Comparison of ENCODE assay signal across 19 cellular contexts in the genomic region with DNA sequence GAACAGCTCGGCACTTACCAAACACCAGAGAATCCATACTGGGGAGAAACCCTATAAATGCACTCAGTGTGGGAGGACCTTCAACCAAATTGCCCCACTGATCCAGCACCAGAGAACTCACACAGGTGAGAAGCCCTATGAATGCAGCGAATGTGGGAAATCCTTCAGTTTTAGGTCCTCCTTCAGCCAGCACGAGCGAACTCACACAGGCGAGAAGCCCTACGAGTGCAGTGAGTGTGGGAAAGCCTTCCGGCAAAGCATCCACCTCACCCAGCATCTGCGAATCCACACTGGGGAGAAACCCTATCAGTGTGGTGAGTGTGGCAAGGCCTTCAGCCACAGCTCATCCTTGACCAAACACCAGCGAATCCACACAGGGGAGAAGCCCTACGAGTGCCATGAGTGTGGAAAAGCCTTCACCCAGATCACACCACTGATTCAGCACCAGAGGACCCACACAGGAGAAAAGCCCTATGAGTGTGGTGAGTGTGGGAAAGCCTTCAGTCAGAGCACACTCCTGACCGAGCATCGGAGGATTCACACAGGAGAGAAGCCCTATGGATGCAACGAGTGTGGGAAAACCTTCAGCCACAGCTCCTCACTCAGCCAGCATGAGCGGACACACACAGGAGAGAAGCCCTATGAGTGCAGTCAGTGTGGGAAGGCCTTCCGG. TPM values are rescaled to one million over a fixed set of nuclear protein-coding genes. Genes with fewer than 3 reads are reported as not detected.
A peak's percentile ranks its signal among the peaks of the same experiment; 100 is the strongest.
DNase-seq lines count a peak whose midpoint lies in the region; ATAC-seq, FAIRE-seq and TF ChIP-seq lines count a peak whose summit lies in the region.
"Had no signal": no experiment of that assay in that cellular context is flagged by ENCODE, and none has a peak within 500 bp of the region (broad histone marks: within the 10 kb centered on the region; RNA-seq: fewer than 3 reads in every experiment).

No MANE protein-coding gene starts in this region.

- H3K4me2 ChIP-seq in K562 (ENCODE audit: insufficient read depth, low read length) (no peak overlapping the region), trophoblast cell (ENCODE audit: low read length) (no peak overlapping the region)
- H3K4me2 ChIP-seq: A549 had no signal

- H3K14ac ChIP-seq in trophoblast cell (ENCODE audit: low read length), result no peak overlapping the region

- H3K4ac ChIP-seq in trophoblast cell (ENCODE audit: low read depth, low read length), result no peak overlapping the region

- no peak overlapping the region for H2BK5ac ChIP-seq in trophoblast cell (ENCODE audit: low read depth, low read length, poor library complexity)

- H2AFZ ChIP-seq in K562 (ENCODE audit: low read depth, low read length) (no peak overlapping the region), trophoblast cell (ENCODE audit: insufficient read depth, low read length, poor library complexity) (no peak overlapping the region)

- POLR2A ChIA-PET in K562 (lab: Yijun Ruan, JAX), result no interaction called here

- H2BK12ac ChIP-seq in trophoblast cell (ENCODE audit: low read length), result no peak overlapping the region

- H3K9me1 ChIP-seq in K562 (ENCODE audit: control insufficient read depth, insufficient read depth, low read length), result no peaks in the 10 kb centered on the region

- H3K79me2 ChIP-seq in K562 (ENCODE audit: control insufficient read depth, insufficient read depth, low read length) (no peaks in the 10 kb centered on the region), trophoblast cell (ENCODE audit: control insufficient read depth, insufficient read depth, low read length, poor library complexity) (no peaks in the 10 kb centered on the region)

- no peak overlapping the region for H2AK5ac ChIP-seq in trophoblast cell (ENCODE audit: low read length)

- no peak for TF ChIP-seq POLR2A in K562 (conservative IDR thresholded peaks at IDR 0.05)

- CTCF ChIA-PET in K562 (lab: Yijun Ruan, JAX; ENCODE audit: low intra/inter-chr PET ratio), result no interaction called here

- H3K27me3 ChIP-seq in K562 (ENCODE audit: control insufficient read depth in 2 of 2, insufficient read depth in 2 of 2, low read length in 2 of 2) (no peaks in the 10 kb centered on the region), trophoblast cell (ENCODE audit: insufficient read depth, low read length) (no peaks in the 10 kb centered on the region)
- H3K27me3 ChIP-seq: Peyer's patch had no signal

- no peak for TF ChIP-seq RAD21 in K562 (CRISPR knock-in tag; conservative IDR thresholded peaks at IDR 0.05 in 1 of 2, IDR thresholded peaks at IDR 0.05 in 1 of 2)

- H2BK120ac ChIP-seq in trophoblast cell (ENCODE audit: insufficient read depth, low read length, poor library complexity), result no peak overlapping the region

- no peaks in the 10 kb centered on the region for H3K79me1 ChIP-seq in trophoblast cell (ENCODE audit: low read length)

- intact Hi-C loops in K562 (cut with micrococcal nuclease), result no loop called here

- H3K9ac ChIP-seq in K562 (ENCODE audit: insufficient read depth in 1 of 2, low read depth in 2 of 2, low read length in 2 of 2), result no peak overlapping the region
- H3K9ac ChIP-seq in trophoblast cell (ENCODE audit: low read length), result no peak overlapping the region

- no TSS peak for BruUV-seq in K562 (replicated peaks; lab: Mats Ljungman, UMichigan)

- DNase-seq in ELF-1 (ENCODE audit: low read depth, low spot score), result peak; percentile 8
- no peak for DNase-seq in K562 (ENCODE audit: extremely low read depth in 1 of 4, low spot score in 3 of 4)
- peak; percentile 8 for DNase-seq in fibroblast of peridontal ligament (ENCODE audit: extremely low read depth)
- DNase-seq in trophoblast cell, result no peak
- DNase-seq in AG08395 (ENCODE audit: low spot score), result no peak
- DNase-seq in omental fat pad (ENCODE audit: low spot score), result no peak
- DNase-seq in D721Med (ENCODE audit: insufficient read length, low spot score), result no peak
- DNase-seq: Caco-2; CD4-positive, CD25-positive, alpha-beta regulatory T cell; NCI-H1048; NCI-H1436 treated with DMSO at 0.1 percent for 48 hours; NCI-H2029 treated with DMSO at 0.1 percent for 48 hours; NCI-H510A; Peyer's patch had no signal

- H4K8ac ChIP-seq in trophoblast cell (ENCODE audit: low read depth, low read length), result no peak overlapping the region

- no peaks in the 10 kb centered on the region for H3K36me3 ChIP-seq in K562 (ENCODE audit: control insufficient read depth, insufficient read depth, low read length)
- peaks cover 21 to 32% of the 10 kb centered on the region in 2 experiments for H3K36me3 ChIP-seq in trophoblast cell (ENCODE audit: control insufficient read depth in 1 of 2, insufficient read depth in 2 of 2, low read length in 2 of 2)

- no peaks in the 10 kb centered on the region for H4K20me1 ChIP-seq in K562 (replicated peaks; ENCODE audit: control insufficient read depth, insufficient read depth, low read length)

- FAIRE-seq in K562 (lab: Jason Lieb, UNC) (no peak), D721Med (lab: Jason Lieb, UNC) (no peak)
- FAIRE-seq: A549 had no signal

- no peak overlapping the region for H3K18ac ChIP-seq in trophoblast cell (ENCODE audit: low read length)

- in situ Hi-C loops in K562 (cut with MboI), result no loop called here

- no peak for TF ChIP-seq CTCF in K562 (IDR thresholded peaks at IDR 0.05 in 2 of 3, conservative IDR thresholded peaks at IDR 0.05 in 1 of 3; ENCODE audit: insufficient read depth in 2 of 3, low read depth in 1 of 3, low read length in 3 of 3)
- TF ChIP-seq CTCF in omental fat pad (IDR thresholded peaks at IDR 0.05), result no peak
- no peak for TF ChIP-seq CTCF in D721Med (IDR thresholded peaks at IDR 0.05; ENCODE audit: insufficient read depth, missing control alignments)

- under 1% methylated on average over 15 of the region's 15 CpGs for WGBS in K562 (ENCODE audit: insufficient coverage, low coverage, missing lambda C conversion rate)
- no CpG with 5 or more reads among the region's 15 CpGs for whole genome bisulfite sequencing in trophoblast cell (ENCODE audit: extremely low coverage, insufficient coverage, insufficient read length)

- H3K27ac ChIP-seq in K562 (ENCODE audit: extremely low read depth, low read depth, low read length) (no peak overlapping the region), trophoblast cell (ENCODE audit: low read depth, low read length) (no peak overlapping the region)
- H3K27ac ChIP-seq: A549, Peyer's patch had no signal

- no peak for TF ChIP-seq EP300 in K562 (IDR thresholded peaks at IDR 0.05; ENCODE audit: low read length)

- no peak for ATAC-seq in K562
- no peak for ATAC-seq in HG03469 (IDR thresholded peaks at IDR 0.05; ENCODE audit: unreplicated experiment)
- no peak for ATAC-seq in omental fat pad (ENCODE audit: low FRiP score)
- ATAC-seq: A549, Right ventricle myocardium inferior had no signal

- no peak overlapping the region for H4K12ac ChIP-seq in trophoblast cell (ENCODE audit: low read depth, low read length)

- H3K23ac ChIP-seq in trophoblast cell (ENCODE audit: low read length), result no peak overlapping the region

- H3K4me3 ChIP-seq in K562 (no peak overlapping the region), trophoblast cell (ENCODE audit: low read depth, low read length) (peak overlapping the region; percentile 1)
- H3K4me3 ChIP-seq: A549, Peyer's patch had no signal

- no peak overlapping the region for H4K91ac ChIP-seq in trophoblast cell (ENCODE audit: low read depth, low read length)

- H3K4me1 ChIP-seq in K562 (replicated peaks in 1 of 2; ENCODE audit: control insufficient read depth in 2 of 2, insufficient read depth in 2 of 2, low read length in 2 of 2), result no peaks in the 10 kb centered on the region
- no peaks in the 10 kb centered on the region for H3K4me1 ChIP-seq in trophoblast cell (ENCODE audit: control insufficient read depth in 1 of 2, insufficient read depth in 2 of 2, low read length in 2 of 2)
- H3K4me1 ChIP-seq: A549, Caco-2, Peyer's patch had no signal

- H3K9me3 ChIP-seq in K562 (replicated peaks; ENCODE audit: control insufficient read depth, insufficient read depth, low read depth, low read length) (no peaks in the 10 kb centered on the region; the same call in 1 of the 2 replicates), trophoblast cell (ENCODE audit: insufficient read depth, low read depth, low read length) (peaks cover 60% of the 10 kb centered on the region)

RNA-seq across cellular contexts. Expression of a gene that starts 8.3 kb away (rescaled TPM):
- total RNA-seq in K562 (2011; cell fraction: chromatin; rRNA removed; ENCODE audit: low replicate concordance), result not detected in 2 replicates
- not detected in 2 replicates for total RNA-seq in K562 (2011; cell fraction: nucleolus; rRNA removed)
- not detected in 2 replicates for total RNA-seq in K562 (2011; cell fraction: nucleoplasm; rRNA removed)
- total RNA-seq in K562 (2014; rRNA removed) (not detected in 2 replicates), K562 (2014; rRNA removed; fragmentation: Illumina TruSeq; extraction: Trizol) (not detected in 2 replicates), K562 (2015; rRNA removed; fragmentation: Illumina TruSeq; extraction: Trizol) (not detected in 2 replicates), K562 (2021) (not detected in 2 replicates), omental fat pad (10 to 100 TPM in 1 of 4 donors, 1 to 10 TPM in 3; 1.2 to 10.9 (median 4.3) TPM)
- polyA plus RNA-seq in K562 (2011; rRNA removed) (not detected in 2 replicates), K562 (2014; fragmentation: Illumina TruSeq; extraction: Trizol) (not detected in 2 replicates), K562 (2014; fragmentation: Nextera tagmentation; extraction: Ambion mirVana) (not detected), K562 (2014; rRNA removed) (not detected in 2 replicates)
- polyA plus RNA-seq in K562 (2011; cell fraction: cytosol; rRNA removed), result not detected in 2 replicates
- not detected in 2 replicates for polyA plus RNA-seq in K562 (2011; cell fraction: nucleus; rRNA removed)
- polyA plus RNA-seq in K562 (2012), result 0.03 TPM in 2 replicates
- not detected in 2 replicates for polyA minus RNA-seq in K562 (2011; rRNA and poly(A)+ RNA removed)
- not detected in 2 replicates for polyA minus RNA-seq in K562 (2011; cell fraction: cytosol; rRNA and poly(A)+ RNA removed)
- not detected in 2 replicates for polyA minus RNA-seq in K562 (2011; cell fraction: nucleus; rRNA and poly(A)+ RNA removed)
- 2.9 and 3.0 TPM in 2 replicates for polyA plus RNA-seq in trophoblast cell (2013)
- total RNA-seq: Caco-2, G401, MCF 10A had no signal
- polyA plus RNA-seq: A549 had no signal

RNA-seq across cellular contexts. Expression of a gene that starts 30.7 kb away (rescaled TPM):
- 0.97 and 1.7 TPM in 2 replicates for total RNA-seq in K562 (2011; cell fraction: chromatin; rRNA removed; ENCODE audit: low replicate concordance)
- total RNA-seq in K562 (2011; cell fraction: nucleolus; rRNA removed), result 1.2 and 2.0 TPM in 2 replicates
- total RNA-seq in K562 (2011; cell fraction: nucleoplasm; rRNA removed), result 1.2 and 2.1 TPM in 2 replicates
- total RNA-seq in K562 (2014; rRNA removed) (0.23 and 0.65 TPM in 2 replicates), K562 (2014; rRNA removed; fragmentation: Illumina TruSeq; extraction: Trizol) (0.07 and 0.35 TPM in 2 replicates), K562 (2015; rRNA removed; fragmentation: Illumina TruSeq; extraction: Trizol) (0.14 and 0.30 TPM in 2 replicates), K562 (2021) (0.81 and 1.0 TPM in 2 replicates), omental fat pad (10 to 100 TPM; 28.8 to 66.2 (median 36.4) TPM)
- polyA plus RNA-seq in K562 (2011; rRNA removed) (0.38 and 0.43 TPM in 2 replicates), K562 (2014; fragmentation: Illumina TruSeq; extraction: Trizol) (0.40 and 0.48 TPM in 2 replicates), K562 (2014; fragmentation: Nextera tagmentation; extraction: Ambion mirVana) (under 1 TPM in 1 of 2 experiments, not detected in 1; 0.08 TPM), K562 (2014; rRNA removed) (0.71 and 1.9 TPM in 2 replicates)
- 0.21 and 0.43 TPM in 2 replicates for polyA plus RNA-seq in K562 (2011; cell fraction: cytosol; rRNA removed)
- polyA plus RNA-seq in K562 (2011; cell fraction: nucleus; rRNA removed), result 1.2 and 2.6 TPM in 2 replicates
- polyA plus RNA-seq in K562 (2012), result 0.94 and 4.6 TPM in 2 replicates
- 0.15 and 0.25 TPM in 2 replicates for polyA minus RNA-seq in K562 (2011; rRNA and poly(A)+ RNA removed)
- polyA minus RNA-seq in K562 (2011; cell fraction: cytosol; rRNA and poly(A)+ RNA removed), result not detected in 2 replicates
- 0.89 and 1.3 TPM in 2 replicates for polyA minus RNA-seq in K562 (2011; cell fraction: nucleus; rRNA and poly(A)+ RNA removed)
- polyA plus RNA-seq in trophoblast cell (2013), result 23.5 and 25.9 TPM in 2 replicates
- total RNA-seq: Caco-2, MCF 10A had no signal

RNA-seq across cellular contexts. Expression of a gene that starts 33.6 kb away (rescaled TPM):
- not detected in 2 replicates for total RNA-seq in K562 (2011; cell fraction: chromatin; rRNA removed; ENCODE audit: low replicate concordance)
- total RNA-seq in K562 (2011; cell fraction: nucleolus; rRNA removed), result not detected in 2 replicates
- not detected in 2 replicates for total RNA-seq in K562 (2011; cell fraction: nucleoplasm; rRNA removed)
- total RNA-seq in K562 (2014; rRNA removed) (not detected in 2 replicates), K562 (2014; rRNA removed; fragmentation: Illumina TruSeq; extraction: Trizol) (not detected in 2 replicates), K562 (2015; rRNA removed; fragmentation: Illumina TruSeq; extraction: Trizol) (not detected in 2 replicates), K562 (2021) (not detected in 2 replicates), omental fat pad (not detected)
- polyA plus RNA-seq in K562 (2011; rRNA removed) (not detected in 2 replicates), K562 (2014; fragmentation: Illumina TruSeq; extraction: Trizol) (not detected in 2 replicates), K562 (2014; fragmentation: Nextera tagmentation; extraction: Ambion mirVana) (not detected), K562 (2014; rRNA removed) (not detected in 2 replicates)
- polyA plus RNA-seq in K562 (2011; cell fraction: cytosol; rRNA removed), result not detected in 2 replicates
- not detected in 2 replicates for polyA plus RNA-seq in K562 (2011; cell fraction: nucleus; rRNA removed)
- 0.08 TPM in 1 of 2 replicates, not detected in the other for polyA plus RNA-seq in K562 (2012)
- polyA minus RNA-seq in K562 (2011; rRNA and poly(A)+ RNA removed), result not detected in 2 replicates
- not detected in 2 replicates for polyA minus RNA-seq in K562 (2011; cell fraction: cytosol; rRNA and poly(A)+ RNA removed)
- polyA minus RNA-seq in K562 (2011; cell fraction: nucleus; rRNA and poly(A)+ RNA removed), result not detected in 2 replicates
- polyA plus RNA-seq in trophoblast cell (2013), result 0.74 and 1.1 TPM in 2 replicates
- total RNA-seq: Caco-2; CD4-positive, CD25-positive, alpha-beta regulatory T cell; G401; MCF 10A; Peyer's patch; Right ventricle myocardium inferior had no signal
- polyA plus RNA-seq: A549; CD4-positive, CD25-positive, alpha-beta regulatory T cell had no signal

Comparison
In these comparisons a context has a peak if more than half of its experiments do, and no peak if none do; other contexts are left out.
1. DNase-seq: peak in ELF-1 (single experiment) and fibroblast of peridontal ligament (single experiment); none in K562 (0 of 4), trophoblast cell (0 of 2), AG08395 (single experiment), omental fat pad (single experiment) and D721Med (single experiment).
2. RNA of a gene that starts 30.7 kb away (total RNA-seq): 28.8 to 66.2 TPM in omental fat pad; 0.07 to 2.1 TPM in K562; every median in the first group is over 4 times any median in the second.